ENCODE assay signal across 12 cellular contexts in the genomic region with DNA sequence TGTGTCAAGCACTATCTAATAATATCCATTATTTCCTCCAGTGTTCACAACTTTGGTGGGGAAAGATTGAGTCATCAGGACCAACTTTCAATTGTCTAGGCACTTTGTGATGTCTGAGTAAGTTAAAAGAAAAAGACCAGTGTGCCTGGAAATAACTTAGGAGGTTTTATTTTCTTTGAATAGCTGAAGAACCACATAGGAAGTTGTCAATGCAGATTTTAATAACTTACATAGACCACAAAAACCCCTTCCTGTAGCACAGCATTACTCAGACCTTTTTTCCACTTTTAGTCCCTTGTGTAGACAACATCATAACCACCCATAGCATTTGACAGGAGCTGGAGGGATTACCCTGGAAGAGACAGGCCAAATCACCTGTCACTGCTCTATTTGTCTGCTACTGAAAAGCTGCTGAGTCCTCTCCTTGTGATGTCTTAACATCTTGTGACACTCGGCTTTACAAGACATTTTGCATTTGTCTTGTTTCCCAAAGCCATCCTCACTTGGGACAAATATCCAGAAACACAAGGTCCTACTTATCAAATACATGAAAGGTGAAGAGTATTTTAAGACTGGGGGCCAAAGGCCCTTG.
DNase-seq lines count a peak whose midpoint lies in the region; ATAC-seq lines count a peak whose summit lies in the region.
"Had no signal": no experiment of that assay in that cellular context is flagged by ENCODE, and none has a peak within 500 bp of the region (broad histone marks: within the 10 kb centered on the region; RNA-seq: fewer than 3 reads in every experiment).

No MANE protein-coding gene starts in this region.

- POLR2A ChIA-PET in activated naive CD8-positive, alpha-beta T cell treated with anti-CD3 and anti-CD28 coated beads, Interleukin-2, amount 10 ng/mL, durations not matched to agents 7 days and 5 days (lab: Charles Lee), result no interaction called here

- H3K36me3 Mint-ChIP-seq in activated naive CD8-positive, alpha-beta T cell treated with anti-CD3 and anti-CD28 coated beads, Interleukin-2, amount 10 ng/mL, durations not matched to agents 7 days and 5 days, result peaks cover 7% of the 10 kb centered on the region
- H3K36me3 Mint-ChIP-seq: brain, naive B cell had no signal

- intact Hi-C loops in left ventricle myocardium superior (cut with micrococcal nuclease), result no loop called here

- H3K9me3 Mint-ChIP-seq in activated naive CD8-positive, alpha-beta T cell treated with anti-CD3 and anti-CD28 coated beads, Interleukin-2, amount 10 ng/mL, durations not matched to agents 7 days and 5 days, result peaks cover 14% of the 10 kb centered on the region

- no peak overlapping the region for H3K27ac Mint-ChIP-seq in activated naive CD8-positive, alpha-beta T cell treated with anti-CD3 and anti-CD28 coated beads, Interleukin-2, amount 10 ng/mL, durations not matched to agents 7 days and 5 days
- H3K27ac Mint-ChIP-seq: brain, naive B cell had no signal

- H3K4me3 Mint-ChIP-seq in activated naive CD8-positive, alpha-beta T cell treated with anti-CD3 and anti-CD28 coated beads, Interleukin-2, amount 10 ng/mL, durations not matched to agents 7 days and 5 days, result peak overlapping the region; percentile 23
- H3K4me3 Mint-ChIP-seq: brain, naive B cell had no signal

- DNase-seq in activated naive CD8-positive, alpha-beta T cell treated with anti-CD3 and anti-CD28 coated beads, Interleukin-2, amount 10 ng/mL, durations not matched to agents 7 days and 5 days, result no peak
- DNase-seq in left ventricle myocardium superior (no peak), AG08395 (ENCODE audit: low spot score) (no peak), NCI-H2029 treated with DMSO at 0.1 percent for 48 hours (lab: John Stamatoyannopoulos, UW) (no peak)
- no peak for DNase-seq in stimulated activated CD4-positive, alpha-beta T cell treated with anti-CD3 and anti-CD28 coated beads, Interleukin-4, amount 100 ng/mL, for 1 hour
- DNase-seq: EL, naive B cell, NCI-H748 treated with DMSO at 0.1 percent for 48 hours had no signal

- peaks cover 3% of the 10 kb centered on the region for H3K27me3 Mint-ChIP-seq in activated naive CD8-positive, alpha-beta T cell treated with anti-CD3 and anti-CD28 coated beads, Interleukin-2, amount 10 ng/mL, durations not matched to agents 7 days and 5 days

- ATAC-seq in GM18520 (IDR thresholded peaks at IDR 0.05; ENCODE audit: unreplicated experiment), result peak; percentile 97
- peak; percentile 92 for ATAC-seq in GM21515 (IDR thresholded peaks at IDR 0.05; ENCODE audit: unreplicated experiment)
- peak; percentile 97 for ATAC-seq in HG03139 (IDR thresholded peaks at IDR 0.05; ENCODE audit: unreplicated experiment)
- ATAC-seq in activated naive CD8-positive, alpha-beta T cell treated with anti-CD3 and anti-CD28 coated beads, Interleukin-2, amount 10 ng/mL, durations not matched to agents 7 days and 5 days (ENCODE audit: low read depth), result peak; percentile 93
- no peak for ATAC-seq in left ventricle myocardium superior

- peaks cover 20% of the 10 kb centered on the region for H3K4me1 Mint-ChIP-seq in activated naive CD8-positive, alpha-beta T cell treated with anti-CD3 and anti-CD28 coated beads, Interleukin-2, amount 10 ng/mL, durations not matched to agents 7 days and 5 days
- H3K4me1 Mint-ChIP-seq: naive B cell had no signal
